9 cellular contexts compared by ENCODE assay signal in genomic region chr6:107493158-107494057, GRCh38. TPM values are rescaled to one million over a fixed set of nuclear protein-coding genes. Genes with fewer than 3 reads are reported as not detected.
A peak's percentile ranks its signal among the peaks of the same experiment; 100 is the strongest.
DNase-seq lines count a peak whose midpoint lies in the region; ATAC-seq, FAIRE-seq and TF ChIP-seq lines count a peak whose summit lies in the region.
"Had no signal": no experiment of that assay in that cellular context is flagged by ENCODE, and none has a peak within 500 bp of the region (broad histone marks: within the 10 kb centered on the region; RNA-seq: fewer than 3 reads in every experiment).

No MANE protein-coding gene starts in this region.

- no peaks in the 10 kb centered on the region for H3K79me2 ChIP-seq in K562 (ENCODE audit: control insufficient read depth, insufficient read depth, low read length)

- H3K9me1 ChIP-seq in K562 (ENCODE audit: control insufficient read depth, insufficient read depth, low read length): no peaks in the 10 kb centered on the region

- no TSS peak for BruUV-seq in K562 (replicated peaks; lab: Mats Ljungman, UMichigan)

- H3K36me3 ChIP-seq in K562 (ENCODE audit: control insufficient read depth, insufficient read depth, low read length): no peaks in the 10 kb centered on the region
- no peaks in the 10 kb centered on the region for H3K36me3 ChIP-seq in lung (ENCODE audit: control insufficient read depth in 2 of 2, insufficient read depth in 2 of 2, low read length in 2 of 2)
- H3K36me3 ChIP-seq in endodermal cell (ENCODE audit: control insufficient read depth, insufficient read depth, low read length): no peaks in the 10 kb centered on the region

- H3K27me3 Mint-ChIP-seq in endodermal cell (ENCODE audit: insufficient read depth): peaks cover 9% of the 10 kb centered on the region

- POLR2A ChIA-PET in AG04450 (lab: Yijun Ruan, JAX): interaction anchor here (0.8 to 1.1 kb wide), 3 partner anchors 34 to 164 kb away, joined by 3 to 5 read pairs (median 4); partner anchors contain the start of gene PDSS2
- POLR2A ChIA-PET in K562 (lab: Yijun Ruan, JAX): no interaction called here

- no peak overlapping the region for H3K4me3 Mint-ChIP-seq in endodermal cell
- H3K4me3 Mint-ChIP-seq: CD4-positive, CD25-positive, alpha-beta regulatory T cell had no signal

- H3K9ac ChIP-seq in K562 (ENCODE audit: insufficient read depth in 1 of 2, low read depth in 2 of 2, low read length in 2 of 2) (no peak overlapping the region), endodermal cell (ENCODE audit: extremely low read depth, low read length, poor library complexity, severe bottlenecking) (no peak overlapping the region)

- TF ChIP-seq CTCF in AG04450 (IDR thresholded peaks at IDR 0.05; ENCODE audit: low read depth, low read length): no peak
- no peak for TF ChIP-seq CTCF in K562 (IDR thresholded peaks at IDR 0.05 in 2 of 3, conservative IDR thresholded peaks at IDR 0.05 in 1 of 3; ENCODE audit: insufficient read depth in 2 of 3, low read depth in 1 of 3, low read length in 3 of 3)
- TF ChIP-seq CTCF in lung (IDR thresholded peaks at IDR 0.05; ENCODE audit: control extremely low read depth, extremely low read depth): no peak
- TF ChIP-seq CTCF in endodermal cell (conservative IDR thresholded peaks at IDR 0.05): no peak

- no peaks in the 10 kb centered on the region for H3K36me3 Mint-ChIP-seq in endodermal cell (ENCODE audit: low read depth)

- H3K4me1 ChIP-seq in K562 (replicated peaks in 1 of 2; ENCODE audit: control insufficient read depth in 2 of 2, insufficient read depth in 2 of 2, low read length in 2 of 2): peaks cover 0 to 28% of the 10 kb centered on the region in 2 experiments; a peak in 3 of 5 replicates
- H3K4me1 ChIP-seq in lung (ENCODE audit: control insufficient read depth in 2 of 2, insufficient read depth in 2 of 2, low read length in 2 of 2): peaks cover 4 to 21% of the 10 kb centered on the region in 2 donors
- peaks cover under 1% of the 10 kb centered on the region for H3K4me1 ChIP-seq in endodermal cell (ENCODE audit: control insufficient read depth, insufficient read depth, low read length)

- H3K4me3 ChIP-seq in AG04450 (ENCODE audit: low read depth, low read length) (peak overlapping the region; percentile 42), K562 (no peak overlapping the region), lung (no peak overlapping the region), endodermal cell (ENCODE audit: low read length) (no peak overlapping the region)

- TF ChIP-seq RAD21 in K562 (CRISPR knock-in tag; conservative IDR thresholded peaks at IDR 0.05 in 1 of 2, IDR thresholded peaks at IDR 0.05 in 1 of 2): no peak

- H3K4me1 Mint-ChIP-seq in endodermal cell: peaks cover 7% of the 10 kb centered on the region

- H3K27me3 ChIP-seq in AG04450 (ENCODE audit: control insufficient read depth, insufficient read depth, low read length): peaks cover 3% of the 10 kb centered on the region
- peaks cover 42 to 52% of the 10 kb centered on the region in 2 experiments for H3K27me3 ChIP-seq in K562 (ENCODE audit: control insufficient read depth in 2 of 2, insufficient read depth in 2 of 2, low read length in 2 of 2)
- no peaks in the 10 kb centered on the region for H3K27me3 ChIP-seq in lung (ENCODE audit: control insufficient read depth, insufficient read depth)
- peaks cover 39% of the 10 kb centered on the region for H3K27me3 ChIP-seq in endodermal cell (ENCODE audit: control insufficient read depth, insufficient read depth, low read length, poor library complexity, severe bottlenecking)

- TF ChIP-seq EP300 in K562 (IDR thresholded peaks at IDR 0.05; ENCODE audit: low read length): no peak

- 4% methylated on average over 12 of the region's 12 CpGs for WGBS in K562 (ENCODE audit: insufficient coverage, low coverage, missing lambda C conversion rate)
- whole genome bisulfite sequencing in lung, 2 donors: 36 to 41% methylated on average over 12 of the region's 12 CpGs
- 44 to 53% methylated on average over 7 to 12 of the region's 12 CpGs for WGBS in endodermal cell (ENCODE audit: insufficient coverage in 1 of 2, insufficient read length in 1 of 2), 2 experiments

- H3K9me3 ChIP-seq in AG04450 (ENCODE audit: control insufficient read depth, insufficient read depth, low read length): no peaks in the 10 kb centered on the region; the same call in 1 of the 2 replicates
- no peaks in the 10 kb centered on the region for H3K9me3 ChIP-seq in K562 (replicated peaks; ENCODE audit: control insufficient read depth, insufficient read depth, low read depth, low read length)
- H3K9me3 ChIP-seq in lung (ENCODE audit: control insufficient read depth in 2 of 2, insufficient read depth in 1 of 2, low read length in 1 of 2): peaks cover 0 to 2% of the 10 kb centered on the region in 2 donors
- no peaks in the 10 kb centered on the region for H3K9me3 ChIP-seq in endodermal cell (ENCODE audit: control insufficient read depth, low read length)

- H3K27ac ChIP-seq in AG04450 (ENCODE audit: low read depth, low read length) (peak overlapping the region; percentile 43), K562 (ENCODE audit: extremely low read depth, low read depth, low read length) (no peak overlapping the region), lung (ENCODE audit: low read depth in 1 of 2, low read length in 1 of 2) (peak overlapping the region; percentile 70 to 94), endodermal cell (ENCODE audit: low read depth, low read length) (no peak overlapping the region)

- H2AFZ ChIP-seq in K562 (ENCODE audit: low read depth, low read length): no peak overlapping the region

- in situ Hi-C loops in K562 (cut with MboI): no loop called here

- no peaks in the 10 kb centered on the region for H3K9me3 Mint-ChIP-seq in endodermal cell

- no peak for FAIRE-seq in K562 (lab: Jason Lieb, UNC)
- no peak for FAIRE-seq in frontal cortex (lab: Jason Lieb, UNC)

- ATAC-seq in K562 (no peak), lung (ENCODE audit: insufficient read depth, low FRiP score) (no peak), GM21723 (IDR thresholded peaks at IDR 0.05; ENCODE audit: unreplicated experiment) (no peak)

- no peak overlapping the region for H3K27ac Mint-ChIP-seq in endodermal cell
- H3K27ac Mint-ChIP-seq: CD4-positive, CD25-positive, alpha-beta regulatory T cell had no signal

- H4K20me1 ChIP-seq in K562 (replicated peaks; ENCODE audit: control insufficient read depth, insufficient read depth, low read length): no peaks in the 10 kb centered on the region

- DNase-seq in AG04450 (ENCODE audit: low read depth, low spot score) (peak; percentile 38), NCI-H128 (lab: John Stamatoyannopoulos, UW; ENCODE audit: unreplicated experiment) (peak; percentile 50), K562 (ENCODE audit: extremely low read depth in 1 of 4, low spot score in 3 of 4) (no peak), lung (ENCODE audit: low spot score) (no peak), frontal cortex (ENCODE audit: low spot score in 2 of 2) (no peak), NCI-H1694 (lab: John Stamatoyannopoulos, UW) (no peak), endodermal cell (no peak)
- DNase-seq: CD4-positive, CD25-positive, alpha-beta regulatory T cell had no signal

- CTCF ChIA-PET in AG04450 (lab: Charles Lee) (interaction anchor here (1.0 to 3.5 kb wide), 6 partner anchors 34 to 380 kb away, joined by 4 to 14 read pairs (median 5); partner anchors contain the start of gene PDSS2), K562 (lab: Yijun Ruan, JAX; ENCODE audit: low intra/inter-chr PET ratio) (no interaction called here)

- H3K4me2 ChIP-seq in K562 (ENCODE audit: insufficient read depth, low read length): no peak overlapping the region

- no peak for TF ChIP-seq POLR2A in K562 (conservative IDR thresholded peaks at IDR 0.05)

- intact Hi-C loops in K562 (cut with micrococcal nuclease): no loop called here

RNA-seq across cellular contexts. Expression of gene SOBP, which starts 3.5 kb away (rescaled TPM):
- polyA plus RNA-seq in AG04450 (2011; rRNA removed) (0.76 and 1.1 TPM in 2 replicates), K562 (2011; rRNA removed) (not detected in 2 replicates), K562 (2014; fragmentation: Illumina TruSeq; extraction: Trizol) (not detected in 2 replicates), K562 (2014; fragmentation: Nextera tagmentation; extraction: Ambion mirVana) (not detected), K562 (2014; rRNA removed) (not detected in 2 replicates), lung (1 to 10 TPM; 1.6 to 2.5 TPM)
- 1.4 and 1.9 TPM in 2 replicates for polyA minus RNA-seq in AG04450 (2011; rRNA and poly(A)+ RNA removed)
- not detected in 2 replicates for total RNA-seq in K562 (2011; cell fraction: chromatin; rRNA removed; ENCODE audit: low replicate concordance)
- not detected in 2 replicates for total RNA-seq in K562 (2011; cell fraction: nucleolus; rRNA removed)
- not detected in 2 replicates for total RNA-seq in K562 (2011; cell fraction: nucleoplasm; rRNA removed)
- total RNA-seq in K562 (2014; rRNA removed) (not detected in 2 replicates), K562 (2014; rRNA removed; fragmentation: Illumina TruSeq; extraction: Trizol) (not detected in 2 replicates), K562 (2015; rRNA removed; fragmentation: Illumina TruSeq; extraction: Trizol) (not detected in 2 replicates), K562 (2021) (0.16 TPM in 1 of 2 replicates, not detected in the other), lung (10 to 100 TPM in 1 of 2 donors, 1 to 10 TPM in 1; 9.2 to 14.5 TPM), frontal cortex (42.4 TPM), endodermal cell (1 to 10 TPM; 1.5 to 1.9 TPM)
- not detected in 2 replicates for polyA plus RNA-seq in K562 (2011; cell fraction: cytosol; rRNA removed)
- polyA plus RNA-seq in K562 (2011; cell fraction: nucleus; rRNA removed): not detected in 2 replicates
- polyA plus RNA-seq in K562 (2012): not detected in 2 replicates
- polyA minus RNA-seq in K562 (2011; rRNA and poly(A)+ RNA removed): not detected in 2 replicates
- not detected in 2 replicates for polyA minus RNA-seq in K562 (2011; cell fraction: cytosol; rRNA and poly(A)+ RNA removed)
- polyA minus RNA-seq in K562 (2011; cell fraction: nucleus; rRNA and poly(A)+ RNA removed): not detected in 2 replicates
- 11.8 TPM for polyA plus RNA-seq in endodermal cell (2013, experiment 1 of 2)
- polyA plus RNA-seq in endodermal cell (2013, experiment 2 of 2): 14.2 TPM
- total RNA-seq: CD4-positive, CD25-positive, alpha-beta regulatory T cell had no signal

RNA-seq across cellular contexts. Expression of gene PDSS2, which starts 34.0 kb away (rescaled TPM):
- polyA plus RNA-seq in AG04450 (2011; rRNA removed) (17.0 and 19.1 TPM in 2 replicates), K562 (2011; rRNA removed) (14.8 and 17.6 TPM in 2 replicates), K562 (2014; fragmentation: Illumina TruSeq; extraction: Trizol) (9.0 and 11.6 TPM in 2 replicates), K562 (2014; fragmentation: Nextera tagmentation; extraction: Ambion mirVana) (10 to 100 TPM; 16.9 to 21.1 TPM), K562 (2014; rRNA removed) (9.9 and 11.7 TPM in 2 replicates), lung (10 to 100 TPM in 1 of 2 donors, 1 to 10 TPM in 1; 6.6 to 11.7 TPM)
- polyA minus RNA-seq in AG04450 (2011; rRNA and poly(A)+ RNA removed): 21.4 and 22.4 TPM in 2 replicates
- total RNA-seq in K562 (2011; cell fraction: chromatin; rRNA removed; ENCODE audit: low replicate concordance): 22.5 and 28.8 TPM in 2 replicates
- 22.5 and 23.5 TPM in 2 replicates for total RNA-seq in K562 (2011; cell fraction: nucleolus; rRNA removed)
- 37.7 and 47.8 TPM in 2 replicates for total RNA-seq in K562 (2011; cell fraction: nucleoplasm; rRNA removed)
- total RNA-seq in K562 (2014; rRNA removed) (5.8 and 8.3 TPM in 2 replicates), K562 (2014; rRNA removed; fragmentation: Illumina TruSeq; extraction: Trizol) (10.9 and 11.9 TPM in 2 replicates), K562 (2015; rRNA removed; fragmentation: Illumina TruSeq; extraction: Trizol) (10.7 and 12.0 TPM in 2 replicates), K562 (2021) (13.0 and 13.8 TPM in 2 replicates), lung (10 to 100 TPM; 19.4 to 19.8 TPM), frontal cortex (6.9 TPM), endodermal cell (10 to 100 TPM in 1 of 2 donors, 1 to 10 TPM in 1; 8.2 to 13.7 TPM)
- polyA plus RNA-seq in K562 (2011; cell fraction: cytosol; rRNA removed): 14.9 and 16.0 TPM in 2 replicates
- 13.6 and 13.7 TPM in 2 replicates for polyA plus RNA-seq in K562 (2011; cell fraction: nucleus; rRNA removed)
- 9.6 and 11.8 TPM in 2 replicates for polyA plus RNA-seq in K562 (2012)
- polyA minus RNA-seq in K562 (2011; rRNA and poly(A)+ RNA removed): 13.6 and 13.9 TPM in 2 replicates
- 8.3 and 10.1 TPM in 2 replicates for polyA minus RNA-seq in K562 (2011; cell fraction: cytosol; rRNA and poly(A)+ RNA removed)
- 20.5 and 25.9 TPM in 2 replicates for polyA minus RNA-seq in K562 (2011; cell fraction: nucleus; rRNA and poly(A)+ RNA removed)
- polyA plus RNA-seq in endodermal cell (2013, experiment 1 of 2): 11.3 TPM
- polyA plus RNA-seq in endodermal cell (2013, experiment 2 of 2): 10.0 TPM

Comparison
In these comparisons a context has a peak if more than half of its experiments do, and no peak if none do; other contexts are left out.
1. DNase-seq: peak in AG04450 (single experiment) and NCI-H128 (single experiment); none in K562 (0 of 4), lung (single experiment), frontal cortex (0 of 2), NCI-H1694 (single experiment) and endodermal cell (single experiment).
2. H3K27ac ChIP-seq: peak in AG04450 (single experiment) and lung (2 of 2); none in K562 (single experiment) and endodermal cell (single experiment).